23 cellular contexts compared by ENCODE assay signal in the genomic region with DNA sequence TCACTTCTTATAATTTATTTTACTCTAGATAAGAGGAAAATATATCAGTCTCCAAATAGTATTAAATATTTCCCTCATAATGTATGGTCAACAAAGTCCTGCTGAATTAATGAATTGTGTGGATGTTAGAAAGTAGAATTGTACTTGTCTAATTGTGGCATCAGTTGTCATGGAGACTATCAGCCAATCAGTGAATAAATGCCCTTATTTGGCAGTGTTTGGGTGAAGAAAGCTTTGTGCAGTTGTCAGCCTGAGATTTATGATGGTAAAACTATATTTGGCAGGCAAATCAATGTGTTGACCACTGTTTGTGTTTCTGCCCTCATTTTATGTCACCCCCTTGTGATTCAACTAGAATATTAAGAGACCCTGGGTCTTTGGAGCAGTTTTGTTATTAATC.
DNase-seq lines count a peak whose midpoint lies in the region; ATAC-seq and TF ChIP-seq lines count a peak whose summit lies in the region.
"Had no signal": no experiment of that assay in that cellular context is flagged by ENCODE, and none has a peak within 500 bp of the region (broad histone marks: within the 10 kb centered on the region; RNA-seq: fewer than 3 reads in every experiment).

No MANE protein-coding gene starts in this region.

- H3K36me3 Mint-ChIP-seq in endothelial cell (ENCODE audit: low read depth, unreplicated experiment), result no peaks in the 10 kb centered on the region

- TF ChIP-seq CTCF in endothelial cell (IDR thresholded peaks at IDR 0.05; ENCODE audit: unreplicated experiment), result no peak

- H3K27me3 Mint-ChIP-seq in endothelial cell (ENCODE audit: unreplicated experiment), result no peaks in the 10 kb centered on the region

- H3K4me3 Mint-ChIP-seq in endothelial cell (ENCODE audit: unreplicated experiment), result no peak overlapping the region

- H3K27me3 ChIP-seq in HUES48 (ENCODE audit: control insufficient read depth, insufficient read depth, low read length), result no peaks in the 10 kb centered on the region
- H3K27me3 ChIP-seq: cardiac muscle cell had no signal

- no peak overlapping the region for H3K4me3 ChIP-seq in HUES48 (ENCODE audit: low read depth, low read length)
- H3K4me3 ChIP-seq: cardiac muscle cell had no signal

- H3K27ac Mint-ChIP-seq in endothelial cell (ENCODE audit: unreplicated experiment), result no peak overlapping the region

- no peaks in the 10 kb centered on the region for H3K4me1 Mint-ChIP-seq in endothelial cell (ENCODE audit: unreplicated experiment)

- no peaks in the 10 kb centered on the region for H3K36me3 ChIP-seq in HUES48 (ENCODE audit: control insufficient read depth, insufficient read depth, low read length)
- H3K36me3 ChIP-seq: cardiac muscle cell had no signal

- no peaks in the 10 kb centered on the region for H3K9me3 ChIP-seq in HUES48 (ENCODE audit: control insufficient read depth, insufficient read depth, low read length)
- H3K9me3 ChIP-seq: Caco-2 had no signal

- H3K27ac ChIP-seq in HUES48 (ENCODE audit: low read depth, low read length), result peak overlapping the region; percentile 15
- H3K27ac ChIP-seq: 22Rv1, cardiac muscle cell had no signal

- no peak for ATAC-seq in HG02970 (IDR thresholded peaks at IDR 0.05; ENCODE audit: low FRiP score, unreplicated experiment)
- ATAC-seq: esophagus mucosa had no signal

- no peaks in the 10 kb centered on the region for H3K4me1 ChIP-seq in HUES48 (ENCODE audit: control insufficient read depth, insufficient read depth, low read length)
- H3K4me1 ChIP-seq: Caco-2 had no signal

- peak; percentile 11 for DNase-seq in DMS53 (lab: John Stamatoyannopoulos, UW)
- DNase-seq in DMS53 treated with DMSO at 0.1 percent for 48 hours (lab: John Stamatoyannopoulos, UW; ENCODE audit: unreplicated experiment), result no peak
- peak; percentile 11 for DNase-seq in RPMI7951 (ENCODE audit: low read depth)
- DNase-seq in iPS-NIHi11 (ENCODE audit: low spot score), result peak; percentile 28
- no peak for DNase-seq in DMS79 (lab: John Stamatoyannopoulos, UW)
- DNase-seq in endothelial cell (ENCODE audit: low spot score), result no peak
- DNase-seq: activated CD4-positive, alpha-beta T cell treated with anti-CD3 and anti-CD28 coated beads, Interleukin-2, amount 50 U/mL, for 1 hour; activated CD8-positive, alpha-beta memory T cell treated with anti-CD3 and anti-CD28 coated beads, Interleukin-2, amount 50 U/mL, for 48 hours; activated gamma-delta T cell; Caco-2; GDM1; KBM-7; NCI-H1092; NCI-H226; Right ventricle myocardium superior; stimulated activated CD4-positive, alpha-beta T cell treated with anti-CD3 and anti-CD28 coated beads, Interleukin-12 subunit alpha, Interleukin-12 subunit beta, amount 100 ng/mL, for 4 hours; substantia nigra; T-helper 1 cell had no signal

- no peak overlapping the region for H3K9ac ChIP-seq in HUES48 (ENCODE audit: low read depth, low read length)

- no peaks in the 10 kb centered on the region for H3K9me3 Mint-ChIP-seq in endothelial cell (ENCODE audit: unreplicated experiment)

Comparison
In these comparisons a context has a peak if more than half of its experiments do, and no peak if none do; other contexts are left out.
1. DNase-seq: peak in DMS53 (single experiment), RPMI7951 (single experiment) and iPS-NIHi11 (single experiment); none in DMS53 treated with DMSO at 0.1 percent for 48 hours (single experiment), DMS79 (single experiment) and endothelial cell (single experiment).